Comparison of ENCODE assay signal across 1 cellular context in the genomic region with DNA sequence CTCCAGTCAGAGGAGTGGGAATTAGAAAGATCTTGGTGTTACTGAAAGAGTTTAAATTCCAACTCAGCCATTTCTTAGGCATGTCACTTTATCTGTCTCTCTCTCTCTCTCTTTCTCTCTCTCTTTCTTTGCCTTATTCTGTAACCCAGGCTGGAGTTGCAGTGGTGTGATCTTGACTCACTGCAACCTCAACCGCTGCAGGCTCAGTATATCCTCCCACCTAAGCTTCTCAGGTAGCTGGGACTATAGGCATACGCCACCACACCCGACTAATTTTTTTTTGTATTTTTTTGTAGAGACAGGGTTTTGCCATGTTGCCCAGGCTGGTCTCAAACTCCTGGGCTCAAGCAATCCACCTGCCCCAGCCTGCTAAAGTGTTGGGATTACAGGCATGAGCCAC.
TF ChIP-seq lines count a peak whose summit lies in the region.

No MANE protein-coding gene starts in this region.

TF ChIP-seq in WTC11, 78 proteins besides CTCF, POLR2A, EP300 and RAD21 (continued from another document):
- TF ChIP-seq, protein P1, sequence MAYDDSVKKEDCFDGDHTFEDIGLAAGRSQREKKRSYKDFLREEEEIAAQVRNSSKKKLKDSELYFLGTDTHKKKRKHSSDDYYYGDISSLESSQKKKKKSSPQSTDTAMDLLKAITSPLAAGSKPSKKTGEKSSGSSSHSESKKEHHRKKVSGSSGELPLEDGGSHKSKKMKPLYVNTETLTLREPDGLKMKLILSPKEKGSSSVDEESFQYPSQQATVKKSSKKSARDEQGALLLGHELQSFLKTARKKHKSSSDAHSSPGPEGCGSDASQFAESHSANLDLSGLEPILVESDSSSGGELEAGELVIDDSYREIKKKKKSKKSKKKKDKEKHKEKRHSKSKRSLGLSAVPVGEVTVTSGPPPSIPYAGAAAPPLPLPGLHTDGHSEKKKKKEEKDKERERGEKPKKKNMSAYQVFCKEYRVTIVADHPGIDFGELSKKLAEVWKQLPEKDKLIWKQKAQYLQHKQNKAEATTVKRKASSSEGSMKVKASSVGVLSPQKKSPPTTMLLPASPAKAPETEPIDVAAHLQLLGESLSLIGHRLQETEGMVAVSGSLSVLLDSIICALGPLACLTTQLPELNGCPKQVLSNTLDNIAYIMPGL (CRISPR knock-in tag; IDR thresholded peaks at IDR 0.05), result no peak
- TF ChIP-seq HMGA2 (CRISPR knock-in tag; IDR thresholded peaks at IDR 0.05), result no peak
- TF ChIP-seq, protein P2, sequence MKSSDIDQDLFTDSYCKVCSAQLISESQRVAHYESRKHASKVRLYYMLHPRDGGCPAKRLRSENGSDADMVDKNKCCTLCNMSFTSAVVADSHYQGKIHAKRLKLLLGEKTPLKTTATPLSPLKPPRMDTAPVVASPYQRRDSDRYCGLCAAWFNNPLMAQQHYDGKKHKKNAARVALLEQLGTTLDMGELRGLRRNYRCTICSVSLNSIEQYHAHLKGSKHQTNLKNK (CRISPR knock-in tag; IDR thresholded peaks at IDR 0.05), result no peak
- TF ChIP-seq, protein P3, sequence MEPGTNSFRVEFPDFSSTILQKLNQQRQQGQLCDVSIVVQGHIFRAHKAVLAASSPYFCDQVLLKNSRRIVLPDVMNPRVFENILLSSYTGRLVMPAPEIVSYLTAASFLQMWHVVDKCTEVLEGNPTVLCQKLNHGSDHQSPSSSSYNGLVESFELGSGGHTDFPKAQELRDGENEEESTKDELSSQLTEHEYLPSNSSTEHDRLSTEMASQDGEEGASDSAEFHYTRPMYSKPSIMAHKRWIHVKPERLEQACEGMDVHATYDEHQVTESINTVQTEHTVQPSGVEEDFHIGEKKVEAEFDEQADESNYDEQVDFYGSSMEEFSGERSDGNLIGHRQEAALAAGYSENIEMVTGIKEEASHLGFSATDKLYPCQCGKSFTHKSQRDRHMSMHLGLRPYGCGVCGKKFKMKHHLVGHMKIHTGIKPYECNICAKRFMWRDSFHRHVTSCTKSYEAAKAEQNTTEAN (CRISPR knock-in tag; IDR thresholded peaks at IDR 0.05), result no peak
- TF ChIP-seq NR1H2 (CRISPR knock-in tag; IDR thresholded peaks at IDR 0.05), result no peak
TF ChIP-seq in WTC11: peak in this region for 0.
